17 cellular contexts compared by ENCODE assay signal in genomic region chrX:24175276-24175675, GRCh38.
"Had no signal": no experiment of that assay in that cellular context is flagged by ENCODE, and none has a peak within 500 bp of the region (broad histone marks: within the 10 kb centered on the region; RNA-seq: fewer than 3 reads in every experiment).

No MANE protein-coding gene starts in this region.

- H3K27ac ChIP-seq: foreskin keratinocyte, transverse colon had no signal

- H3K4me3 ChIP-seq: transverse colon had no signal

- H3K27ac Mint-ChIP-seq: activated naive CD8-positive, alpha-beta T cell treated with anti-CD3 and anti-CD28 coated beads, Interleukin-2, amount 10 ng/mL, durations not matched to agents 7 days and 5 days; stimulated activated naive B cell treated with anti-CD40 and anti-IgM and Interleukin-4, amounts not matched to agents 10 μg/mL and 1 μg/mL and 100 μg/mL, for 72 hours; T-cell had no signal

- DNase-seq: activated effector memory CD4-positive, alpha-beta T cell treated with Interleukin-2 at 50 U/mL for 16 hours; activated naive CD8-positive, alpha-beta T cell treated with anti-CD3 and anti-CD28 coated beads, Interleukin-2, amount 10 ng/mL, durations not matched to agents 7 days and 5 days; anterior cingulate cortex; cortex of kidney; effector CD8-positive, alpha-beta T cell; foreskin keratinocyte; glutamatergic neuron; kidney glomerular epithelial cell; mesenchymal stem cell; naive thymus-derived CD8-positive, alpha-beta T cell; posterior cingulate gyrus; retina; stimulated activated CD4-positive, alpha-beta T cell treated with anti-CD3 and anti-CD28 coated beads, Interleukin-2, amount 100 ng/mL, for 48 hours; stimulated activated naive B cell treated with anti-CD40 and anti-IgM and Interleukin-4, amounts not matched to agents 10 μg/mL and 1 μg/mL and 100 μg/mL, for 72 hours; T-cell; T-helper 9 cell; transverse colon had no signal

- H3K27me3 ChIP-seq: foreskin keratinocyte, transverse colon had no signal

- H3K9me3 Mint-ChIP-seq: activated naive CD8-positive, alpha-beta T cell treated with anti-CD3 and anti-CD28 coated beads, Interleukin-2, amount 10 ng/mL, durations not matched to agents 7 days and 5 days; naive thymus-derived CD8-positive, alpha-beta T cell; stimulated activated naive B cell treated with anti-CD40 and anti-IgM and Interleukin-4, amounts not matched to agents 10 μg/mL and 1 μg/mL and 100 μg/mL, for 72 hours; T-cell had no signal

- H3K9me3 ChIP-seq: transverse colon had no signal

- ATAC-seq: foreskin keratinocyte; naive thymus-derived CD8-positive, alpha-beta T cell; T-cell had no signal

- H3K4me3 Mint-ChIP-seq: activated naive CD8-positive, alpha-beta T cell treated with anti-CD3 and anti-CD28 coated beads, Interleukin-2, amount 10 ng/mL, durations not matched to agents 7 days and 5 days; naive thymus-derived CD8-positive, alpha-beta T cell; stimulated activated naive B cell treated with anti-CD40 and anti-IgM and Interleukin-4, amounts not matched to agents 10 μg/mL and 1 μg/mL and 100 μg/mL, for 72 hours; T-cell had no signal

- H3K27me3 Mint-ChIP-seq: activated naive CD8-positive, alpha-beta T cell treated with anti-CD3 and anti-CD28 coated beads, Interleukin-2, amount 10 ng/mL, durations not matched to agents 7 days and 5 days; naive thymus-derived CD8-positive, alpha-beta T cell; stimulated activated naive B cell treated with anti-CD40 and anti-IgM and Interleukin-4, amounts not matched to agents 10 μg/mL and 1 μg/mL and 100 μg/mL, for 72 hours; T-cell had no signal

- H3K4me1 ChIP-seq: foreskin keratinocyte had no signal

- H3K36me3 ChIP-seq: transverse colon had no signal
